ENCODE assay signal across 8 cellular contexts in genomic region chr9:95003694-95004451, GRCh38.
DNase-seq lines count a peak whose midpoint lies in the region; ATAC-seq and TF ChIP-seq lines count a peak whose summit lies in the region.

No MANE protein-coding gene starts in this region.

- TF ChIP-seq RAD21 in IMR-90 (IDR thresholded peaks at IDR 0.05; ENCODE audit: low read length) = peak; percentile 42

- H3K27me3 Mint-ChIP-seq in nephron (ENCODE audit: low read depth) = peaks cover 4% of the 10 kb centered on the region

- peak overlapping the region; percentile 87 for H4K91ac ChIP-seq in IMR-90 (ENCODE audit: insufficient read depth, low read depth, low read length)

- H3K4me3 Mint-ChIP-seq in nephron = peak overlapping the region; percentile 86 to 96 (median 89)

- H3K36me3 ChIP-seq in IMR-90 (ENCODE audit: control insufficient read depth, insufficient read depth, low read length) = peaks cover 9% of the 10 kb centered on the region

- CTCF ChIA-PET in IMR-90 (lab: Yijun Ruan, JAX) = interaction anchor here (1.2 kb wide), 1 partner anchor 323 kb away, joined by 3 read pairs; no protein-coding TSS in a partner anchor

- dilution Hi-C loops in IMR-90 (cut with HindIII; ENCODE audit: low sequenced_read_pairs, unreplicated experiment) = no loop called here

- 0 out of 2 replicates have a peak, but pooled peaks cover 3% of the 10 kb centered on the region for H3K4me1 ChIP-seq in IMR-90 (ENCODE audit: control insufficient read depth, insufficient read depth, low read length)

- peaks cover 5% of the 10 kb centered on the region; the same call in 1 of the 2 replicates for H3K9me1 ChIP-seq in IMR-90 (ENCODE audit: insufficient read depth, low read length)

- peak overlapping the region; percentile 92 for H2AFZ ChIP-seq in IMR-90 (replicated peaks; ENCODE audit: low read length, poor library complexity)

- no peak; the same call in 1 of the 2 replicates for TF ChIP-seq POLR2A in IMR-90 (IDR thresholded peaks at IDR 0.05; ENCODE audit: low read depth, low read length)

- H4K8ac ChIP-seq in IMR-90 (ENCODE audit: low read depth in 2 of 2, low read length in 2 of 2) = peak overlapping the region; percentile 38 to 83

- H2BK20ac ChIP-seq in IMR-90 (ENCODE audit: low read depth, low read length) = peak overlapping the region; percentile 43; the same call in 1 of the 2 replicates

- peak overlapping the region; percentile 89 to 97 (median 95) for H3K27ac Mint-ChIP-seq in nephron

- H3K9me3 ChIP-seq in IMR-90 (ENCODE audit: control insufficient read depth, insufficient read depth, low read length) = no peaks in the 10 kb centered on the region

- ATAC-seq in IMR-90 (ENCODE audit: low read depth) (peak; percentile 62), HG02938 (IDR thresholded peaks at IDR 0.05; ENCODE audit: unreplicated experiment) (no peak)

- no TSS peak for BruUV-seq in IMR-90 (replicated peaks; lab: Mats Ljungman, UMichigan)

- peak overlapping the region; percentile 97 for H2BK5ac ChIP-seq in IMR-90 (ENCODE audit: low read depth, low read length, poor library complexity, severe bottlenecking)

- H3K4me1 Mint-ChIP-seq in nephron = peaks cover 66% of the 10 kb centered on the region

- H3K4me3 ChIP-seq in GM12864 (ENCODE audit: low read depth, low read length) (peak overlapping the region; percentile 70), IMR-90 (ENCODE audit: insufficient read depth, low read depth, low read length) (peak overlapping the region; percentile 92), fibroblast of pulmonary artery (replicated peaks; ENCODE audit: low read depth, low read length) (peak overlapping the region; percentile 82)

- peak overlapping the region; percentile 66 for H2BK120ac ChIP-seq in IMR-90 (ENCODE audit: low read depth, low read length)

- TF ChIP-seq CTCF in GM12864 (IDR thresholded peaks at IDR 0.05; ENCODE audit: low read depth, low read length, missing control alignments) = no peak
- TF ChIP-seq CTCF in IMR-90 (conservative IDR thresholded peaks at IDR 0.05; ENCODE audit: low read depth, low read length) = peak; percentile 7; the same call in 1 of the 2 replicates
- TF ChIP-seq CTCF in fibroblast of pulmonary artery (IDR thresholded peaks at IDR 0.05; ENCODE audit: low read length, missing control alignments) = peak; percentile 9
- peak in 2 of 3 experiments; percentile 13 to 27 for TF ChIP-seq CTCF in nephron (IDR thresholded peaks at IDR 0.05; ENCODE audit: unreplicated experiment in 3 of 3)

- H3K14ac ChIP-seq in IMR-90 (replicated peaks; ENCODE audit: low read depth, low read length) = peak overlapping the region; percentile 41

- H4K5ac ChIP-seq in IMR-90 (ENCODE audit: low read depth, low read length) = peak overlapping the region; percentile 88

- peak overlapping the region; percentile 43; the same call in 1 of the 2 replicates for H2AK5ac ChIP-seq in IMR-90 (ENCODE audit: low read depth, low read length)

- POLR2A ChIA-PET in IMR-90 (lab: Charles Lee; ENCODE audit: unreplicated experiment) = interaction anchor here (0.6 to 0.7 kb wide), 2 partner anchors 66 to 1212 kb away, joined by 3 read pairs; no protein-coding TSS in a partner anchor

- H3K4me2 ChIP-seq in IMR-90 (ENCODE audit: low read depth, low read length) = peak overlapping the region; percentile 55

- no peaks in the 10 kb centered on the region for H3K27me3 ChIP-seq in IMR-90 (ENCODE audit: control insufficient read depth, insufficient read depth, low read length)

- peak overlapping the region; percentile 94 for H2AK9ac ChIP-seq in IMR-90 (replicated peaks; ENCODE audit: low read depth, low read length, poor library complexity)

- peak overlapping the region; percentile 79; the same call in 2 of the 3 replicates for H2BK15ac ChIP-seq in IMR-90 (ENCODE audit: low read depth, low read length)

- peak overlapping the region; percentile 95 for H3K56ac ChIP-seq in IMR-90 (ENCODE audit: extremely low read depth, insufficient read depth, low read length)

- peaks cover 5 to 32% of the 10 kb centered on the region in 2 experiments; a peak in 2 of 4 replicates for H3K79me1 ChIP-seq in IMR-90 (ENCODE audit: low read depth in 1 of 2, low read length in 2 of 2)

- H4K20me1 ChIP-seq in IMR-90 (ENCODE audit: insufficient read depth, low read length) = no peaks in the 10 kb centered on the region

- intact Hi-C loops in IMR-90 (cut with micrococcal nuclease) = loop anchor here (1.0 kb wide), 1 partner anchor 82 kb away; no protein-coding TSS in a partner anchor

- peak overlapping the region; percentile 64 for H3K23ac ChIP-seq in IMR-90 (ENCODE audit: low read depth, low read length)

- H3K4ac ChIP-seq in IMR-90 (ENCODE audit: low read depth, low read length) = peak overlapping the region; percentile 83

- in situ Hi-C loops in ACHN (cut with HindIII; ENCODE audit: low pct_ligation_motif_present, low pct_unique_long_range_greater_than_20kb, low sequenced_read_pairs) = no loop called here
- in situ Hi-C loops in IMR-90 (cut with MboI; ENCODE audit: low sequenced_read_pairs) = loop anchor here (10.0 kb wide), 1 partner anchor 319 kb away; no protein-coding TSS in a partner anchor

- H3K9me3 Mint-ChIP-seq in nephron = no peaks in the 10 kb centered on the region

- H3K9ac ChIP-seq in IMR-90 (ENCODE audit: low read depth, low read length) = peak overlapping the region; percentile 99

- H3K27ac ChIP-seq in IMR-90 (ENCODE audit: insufficient read depth, low read length) = peak overlapping the region; percentile 99

- peaks cover 19% of the 10 kb centered on the region for H3K36me3 Mint-ChIP-seq in nephron (ENCODE audit: low read depth)

- no CpG with 5 or more reads among the region's 22 CpGs for WGBS in IMR-90 (ENCODE audit: extremely low coverage in 2 of 2, insufficient read length in 1 of 2), 2 experiments

- DNase-seq in ACHN (peak; percentile 63), GM12864 (ENCODE audit: low read depth) (no peak), IMR-90 (peak; percentile 53), fibroblast of pulmonary artery (ENCODE audit: low read depth) (peak; percentile 60), COR-L47 (lab: John Stamatoyannopoulos, UW) (no peak)
- DNase-seq in activated CD4-positive, alpha-beta T cell treated with anti-CD3 and anti-CD28 coated beads, Interleukin-2, amount 50 U/mL, for 48 hours = peak; percentile 12 to 35

- peak overlapping the region; percentile 69 for H3K18ac ChIP-seq in IMR-90 (ENCODE audit: low read depth, low read length)

TF ChIP-seq in IMR-90, 13 proteins besides CTCF, POLR2A, EP300 and RAD21:
- TF ChIP-seq RCOR1 (IDR thresholded peaks at IDR 0.05; ENCODE audit: insufficient replicate concordance, low read length) (no peak), SMC3 (IDR thresholded peaks at IDR 0.05; ENCODE audit: low read depth, low read length) (0 out of 2 replicates have a peak, but pooled peaks have one; percentile 11), MAZ (IDR thresholded peaks at IDR 0.05; ENCODE audit: borderline replicate concordance, low read depth, low read length) (0 out of 2 replicates have a peak, but pooled peaks have one; percentile 16), RFX5 (IDR thresholded peaks at IDR 0.05; ENCODE audit: low read depth, low read length) (peak; percentile 88)

Comparison
In these comparisons a context has a peak if more than half of its experiments do, and no peak if none do; other contexts are left out.
1. DNase-seq: peak in ACHN (single experiment), IMR-90 (single experiment), activated CD4-positive, alpha-beta T cell treated with anti-CD3 and anti-CD28 coated beads, Interleukin-2, amount 50 U/mL, for 48 hours (2 of 2) and fibroblast of pulmonary artery (single experiment); none in GM12864 (single experiment) and COR-L47 (single experiment).
2. Peak in every context shown above with its lines, with median percentiles within 50 percentile points of each other: H3K4me3 ChIP-seq.